23 cellular contexts compared by ENCODE assay signal in genomic region chr21:42475526-42476492, GRCh38. TPM values are rescaled to one million over a fixed set of nuclear protein-coding genes. Genes with fewer than 3 reads are reported as not detected.
DNase-seq lines count a peak whose midpoint lies in the region; ATAC-seq, FAIRE-seq and TF ChIP-seq lines count a peak whose summit lies in the region.
"Had no signal": no experiment of that assay in that cellular context is flagged by ENCODE, and none has a peak within 500 bp of the region (broad histone marks: within the 10 kb centered on the region; RNA-seq: fewer than 3 reads in every experiment).

No MANE protein-coding gene starts in this region.

- peaks cover 16% of the 10 kb centered on the region for H3K4me1 ChIP-seq in RWPE2 (ENCODE audit: insufficient read depth, poor library complexity, severe bottlenecking)
- H3K4me1 ChIP-seq in kidney (ENCODE audit: control insufficient read depth in 1 of 2, insufficient read depth in 1 of 2, low read depth in 1 of 2, low read length in 2 of 2) = peaks cover 4 to 9% of the 10 kb centered on the region in 2 donors
- H3K4me1 ChIP-seq: HAP-1 had no signal

- peaks cover 10% of the 10 kb centered on the region for H3K27me3 Mint-ChIP-seq in osteocyte (ENCODE audit: unreplicated experiment)
- peaks cover 4% of the 10 kb centered on the region for H3K27me3 Mint-ChIP-seq in activated T-helper 17 cell treated with anti-CD3 and anti-CD28 coated beads, Interleukin-2, amount 50 U/mL, for 72 hours

- ATAC-seq in RWPE2 (ENCODE audit: low read depth) (no peak), HG02571 (IDR thresholded peaks at IDR 0.05; ENCODE audit: unreplicated experiment) (no peak)
- no peak for ATAC-seq in activated T-helper 17 cell treated with anti-CD3 and anti-CD28 coated beads, Interleukin-2, amount 50 U/mL, for 72 hours (replicated peaks)

- H3K4me1 Mint-ChIP-seq in osteocyte (ENCODE audit: unreplicated experiment) = peaks cover 14% of the 10 kb centered on the region
- H3K4me1 Mint-ChIP-seq in activated T-helper 17 cell treated with anti-CD3 and anti-CD28 coated beads, Interleukin-2, amount 50 U/mL, for 72 hours = peaks cover 9% of the 10 kb centered on the region
- H3K4me1 Mint-ChIP-seq: CD8-positive, alpha-beta memory T cell had no signal

- H3K9me3 Mint-ChIP-seq in osteocyte (ENCODE audit: unreplicated experiment) = no peaks in the 10 kb centered on the region
- no peaks in the 10 kb centered on the region for H3K9me3 Mint-ChIP-seq in activated T-helper 17 cell treated with anti-CD3 and anti-CD28 coated beads, Interleukin-2, amount 50 U/mL, for 72 hours
- H3K9me3 Mint-ChIP-seq: CD8-positive, alpha-beta memory T cell had no signal

- H3K27ac ChIP-seq in RWPE2 (ENCODE audit: poor library complexity, severe bottlenecking) (peak overlapping the region; percentile 54), kidney (ENCODE audit: low read depth in 2 of 2, low read length in 2 of 2) (no peak overlapping the region)
- H3K27ac ChIP-seq: BLaER1 treated with 17β-estradiol and CSF1 and Interleukin-3, amounts not matched to agents 10 nM and 100 nM; SK-N-MC had no signal

- no peaks in the 10 kb centered on the region for H3K27me3 ChIP-seq in RWPE2 (ENCODE audit: insufficient read depth, poor library complexity, severe bottlenecking)

- no peak overlapping the region for H3K9ac ChIP-seq in kidney (ENCODE audit: low read length in 2 of 2)
- H3K9ac ChIP-seq: BLaER1 treated with 17β-estradiol and CSF1 and Interleukin-3, amounts not matched to agents 10 nM and 100 nM had no signal

- intact Hi-C loops in kidney (cut with DNase I) = no loop called here

- H3K36me3 Mint-ChIP-seq in osteocyte (ENCODE audit: unreplicated experiment) = no peaks in the 10 kb centered on the region
- no peaks in the 10 kb centered on the region for H3K36me3 Mint-ChIP-seq in activated T-helper 17 cell treated with anti-CD3 and anti-CD28 coated beads, Interleukin-2, amount 50 U/mL, for 72 hours (ENCODE audit: low read depth)
- H3K36me3 Mint-ChIP-seq: CD8-positive, alpha-beta memory T cell had no signal

- H3K4me3 Mint-ChIP-seq in osteocyte (ENCODE audit: unreplicated experiment) = no peak overlapping the region
- H3K4me3 Mint-ChIP-seq in activated T-helper 17 cell treated with anti-CD3 and anti-CD28 coated beads, Interleukin-2, amount 50 U/mL, for 72 hours = no peak overlapping the region
- H3K4me3 Mint-ChIP-seq: CD8-positive, alpha-beta memory T cell had no signal

- DNase-seq in GM12865 (ENCODE audit: low read depth) (no peak), RWPE2 (ENCODE audit: low spot score) (no peak), kidney (peak; percentile 76), osteocyte (ENCODE audit: extremely low spot score, unreplicated experiment) (peak; percentile 73), DMS153 (lab: John Stamatoyannopoulos, UW) (no peak), T-helper 1 cell (no peak)
- DNase-seq: CD8-positive, alpha-beta memory T cell; DMS79; IMR-90; NCI-H1092; NCI-H1436 treated with DMSO at 0.1 percent for 48 hours; NCI-H2029; NCI-H345; NCI-H526; SHP77 had no signal

- H3K4me3 ChIP-seq in GM12865 (ENCODE audit: low read depth, low read length) (peak overlapping the region; percentile 16; the same call in 1 of the 2 replicates), RWPE2 (ENCODE audit: severe bottlenecking) (no peak overlapping the region), kidney (ENCODE audit: low read length in 2 of 2) (no peak overlapping the region)
- H3K4me3 ChIP-seq: BLaER1 treated with 17β-estradiol and CSF1 and Interleukin-3, amounts not matched to agents 10 nM and 100 nM; HAP-1; SK-N-MC had no signal

- FAIRE-seq in kidney (lab: Jason Lieb, UNC) = no peak
- FAIRE-seq: HTR-8/SVneo, RCC 7860 had no signal

- H3K36me3 ChIP-seq in RWPE2 (ENCODE audit: low read depth) = no peaks in the 10 kb centered on the region
- H3K36me3 ChIP-seq in kidney (ENCODE audit: control insufficient read depth in 1 of 2, insufficient read depth in 2 of 2, low read length in 2 of 2) = no peaks in the 10 kb centered on the region
- H3K36me3 ChIP-seq: BLaER1 treated with 17β-estradiol and CSF1 and Interleukin-3, amounts not matched to agents 10 nM and 100 nM; HAP-1 had no signal

- no peak overlapping the region for H3K27ac Mint-ChIP-seq in osteocyte (ENCODE audit: unreplicated experiment)
- H3K27ac Mint-ChIP-seq in activated T-helper 17 cell treated with anti-CD3 and anti-CD28 coated beads, Interleukin-2, amount 50 U/mL, for 72 hours = no peak overlapping the region
- H3K27ac Mint-ChIP-seq: CD8-positive, alpha-beta memory T cell had no signal

- H3K9me3 ChIP-seq in RWPE2 (ENCODE audit: severe bottlenecking) (no peaks in the 10 kb centered on the region), kidney (ENCODE audit: control insufficient read depth in 1 of 2, low read length in 2 of 2) (no peaks in the 10 kb centered on the region)
- H3K9me3 ChIP-seq: BLaER1 treated with 17β-estradiol and CSF1 and Interleukin-3, amounts not matched to agents 10 nM and 100 nM; HAP-1 had no signal

- TF ChIP-seq CTCF in GM12865 (IDR thresholded peaks at IDR 0.05; ENCODE audit: insufficient read depth, low read depth, low read length, missing control alignments) = no peak
- no peak for TF ChIP-seq CTCF in RWPE2 (IDR thresholded peaks at IDR 0.05; ENCODE audit: poor library complexity, severe bottlenecking)
- no peak for TF ChIP-seq CTCF in kidney (IDR thresholded peaks at IDR 0.05; ENCODE audit: borderline replicate concordance, extremely low read depth, insufficient read depth)
- TF ChIP-seq CTCF in osteocyte (IDR thresholded peaks at IDR 0.05) = no peak

RNA-seq across cellular contexts. Expression of gene RSPH1, which starts 20.2 kb away (rescaled TPM):
- total RNA-seq in kidney = 12.0 TPM
- polyA plus RNA-seq in kidney (ENCODE audit: insufficient read depth, low read depth, low replicate concordance) = 13.0 TPM
- 0.19 and 0.34 TPM in 2 replicates for total RNA-seq in osteocyte
- total RNA-seq in activated T-helper 17 cell treated with anti-CD3 and anti-CD28 coated beads, Interleukin-2, amount 50 U/mL, for 72 hours = under 1 TPM in 1 of 2 donors, not detected in 1; 0.82 TPM
- total RNA-seq: CD8-positive, alpha-beta memory T cell; IMR-90; M059J had no signal
- polyA plus RNA-seq: CD8-positive, alpha-beta memory T cell; IMR-90 had no signal

RNA-seq across cellular contexts. Expression of gene SLC37A1, which starts 37.8 kb away (rescaled TPM):
- total RNA-seq in kidney = 21.8 TPM
- polyA plus RNA-seq in kidney (ENCODE audit: insufficient read depth, low read depth, low replicate concordance) = 3.4 TPM
- total RNA-seq in osteocyte = 13.2 and 13.5 TPM in 2 replicates
- total RNA-seq in activated T-helper 17 cell treated with anti-CD3 and anti-CD28 coated beads, Interleukin-2, amount 50 U/mL, for 72 hours = 10 to 100 TPM in 1 of 2 donors, 1 to 10 TPM in 1; 3.8 to 17.7 TPM

Comparison
In these comparisons a context has a peak if more than half of its experiments do, and no peak if none do; other contexts are left out.
1. DNase-seq: peak in kidney (single experiment) and osteocyte (single experiment); none in GM12865 (single experiment), RWPE2 (single experiment), DMS153 (single experiment) and T-helper 1 cell (0 of 5).